In the genomic region with DNA sequence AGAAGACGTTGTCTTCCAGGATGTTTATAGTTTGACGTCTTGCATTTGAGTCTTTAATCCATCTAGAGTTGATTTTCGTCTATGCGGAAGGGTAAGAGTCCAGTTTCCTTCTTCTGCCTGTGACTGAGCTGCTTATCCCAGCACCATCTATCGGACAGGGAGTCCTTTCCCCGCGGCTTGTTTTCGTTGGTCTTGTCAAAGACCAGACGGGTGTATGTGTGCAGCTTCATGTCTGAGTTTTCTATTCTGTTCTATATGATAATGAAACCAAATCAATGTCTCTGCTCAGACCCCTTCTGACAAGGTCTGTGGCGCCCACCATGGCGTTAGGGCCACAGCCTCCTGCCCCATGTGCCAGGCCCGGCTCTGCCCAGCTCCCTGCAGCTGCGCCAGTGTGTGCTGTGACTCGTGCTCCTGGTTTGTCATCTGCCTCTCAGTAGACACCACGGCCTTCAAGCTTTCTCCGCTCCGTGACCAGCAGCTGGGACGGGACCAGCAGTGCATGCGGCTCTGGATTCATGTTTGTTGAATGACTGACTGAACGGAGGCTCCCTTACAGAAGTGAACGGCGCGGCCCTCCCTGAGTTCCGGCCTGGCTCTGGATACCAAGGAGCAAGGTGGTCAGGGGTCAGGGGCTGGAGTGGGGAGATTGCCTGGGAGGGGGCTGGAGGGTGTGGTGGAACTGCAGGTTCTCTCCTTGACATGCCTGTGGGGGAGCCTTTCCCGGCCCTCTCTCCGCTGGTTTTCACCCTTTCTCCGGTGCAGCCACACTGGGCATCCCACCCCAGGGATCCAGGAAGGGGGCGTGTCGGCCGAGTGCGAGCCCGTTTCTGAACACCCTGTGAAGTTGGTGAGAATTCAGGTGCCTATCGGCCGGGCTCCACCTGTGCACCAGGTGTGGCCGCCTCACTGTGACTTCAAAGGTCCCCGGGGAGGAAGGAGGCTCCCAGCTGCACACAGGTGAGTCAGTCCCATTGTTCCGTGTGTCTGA, we compare ENCODE assay signal across 16 cellular contexts. TPM values are rescaled to one million over a fixed set of nuclear protein-coding genes. Genes with fewer than 3 reads are reported as not detected.
DNase-seq lines count a peak whose midpoint lies in the region; FAIRE-seq and TF ChIP-seq lines count a peak whose summit lies in the region.
"Had no signal": no experiment of that assay in that cellular context is flagged by ENCODE, and none has a peak within 500 bp of the region (broad histone marks: within the 10 kb centered on the region; RNA-seq: fewer than 3 reads in every experiment).

No MANE protein-coding gene starts in this region.

- no peaks in the 10 kb centered on the region for H3K79me2 ChIP-seq in H1 (ENCODE audit: control insufficient read depth in 1 of 2, insufficient read depth in 2 of 2, low read length in 2 of 2)

- CTCF ChIA-PET in H1 (lab: Charles Lee; ENCODE audit: partially characterized antibody), result interaction anchor here (1.1 to 1.4 kb wide), 2 partner anchors 12 to 284 kb away, joined by 3 to 4 read pairs; no protein-coding TSS in a partner anchor

- H3K4ac ChIP-seq in H1 (replicated peaks; ENCODE audit: insufficient read length, low read depth, low read length), result no peak overlapping the region

- H3K36me3 ChIP-seq in H1 (ENCODE audit: control insufficient read depth in 2 of 4, insufficient read depth in 4 of 4, low read length in 3 of 4), result no peaks in the 10 kb centered on the region

- DNase-seq in activated effector memory CD4-positive, alpha-beta T cell treated with anti-CD3 and anti-CD28 coated beads, Interleukin-2, amount 50 U/mL, for 16 hours, result peak; percentile 57
- DNase-seq in activated effector memory CD4-positive, alpha-beta T cell treated with Interleukin-2 at 50 U/mL for 16 hours, result no peak
- DNase-seq in NCI-H2171 treated with DMSO at 0.1 percent for 48 hours (lab: John Stamatoyannopoulos, UW), result peak; percentile 56
- no peak for DNase-seq in H1 (ENCODE audit: low read depth in 1 of 2, low spot score in 2 of 2)
- DNase-seq in stimulated activated CD8-positive, alpha-beta memory T cell treated with anti-CD3 and anti-CD28 coated beads, Interleukin-4, amount 100 ng/mL, for 48 hours, result peak; percentile 14
- no peak for DNase-seq in stimulated activated CD4-positive, alpha-beta T cell treated with anti-CD3 and anti-CD28 coated beads, Interleukin-1b, Interleukin-23, amount 100 ng/mL, for 48 hours
- DNase-seq in NCI-H1105 (lab: John Stamatoyannopoulos, UW), result no peak
- no peak for DNase-seq in stimulated activated CD4-positive, alpha-beta T cell treated with anti-CD3 and anti-CD28 coated beads, Interleukin-2, amount 100 ng/mL, for 24 hours
- DNase-seq: activated CD4-positive, alpha-beta T cell treated with anti-CD3 and anti-CD28 coated beads, Interleukin-2, amount 10 ng/mL, durations not matched to agents 24 days and 14 days; activated naive CD4-positive, alpha-beta T cell treated with anti-CD3 and anti-CD28 coated beads, Interleukin-2, amount 10 ng/mL, durations not matched to agents 7 days and 5 days; KG1; NCI-H1436; NCI-H82; nephron progenitor cell; stimulated activated CD4-positive, alpha-beta T cell treated with anti-CD3 and anti-CD28 coated beads, Interleukin-15, amount 100 ng/mL, for 24 hours had no signal

- H3K4me1 ChIP-seq in H1 (replicated peaks in 1 of 4; ENCODE audit: control insufficient read depth in 3 of 4, insufficient read depth in 4 of 4, low read length in 3 of 4), result no peaks in the 10 kb centered on the region

- no peak overlapping the region for H2BK12ac ChIP-seq in H1 (ENCODE audit: low read depth, low read length)

- no peak overlapping the region for H2BK120ac ChIP-seq in H1 (replicated peaks; ENCODE audit: low read depth, low read length)

- no peak overlapping the region for H3K4me2 ChIP-seq in H1 (ENCODE audit: insufficient read depth in 1 of 2, low read depth in 2 of 2, low read length in 2 of 2)

- H3K56ac ChIP-seq in H1 (replicated peaks; ENCODE audit: insufficient read length, low read depth, low read length), result no peak overlapping the region

- no peak overlapping the region for H3K27ac ChIP-seq in H1 (ENCODE audit: low read depth, low read length)

- H3K9me3 ChIP-seq in H1 (ENCODE audit: insufficient read depth in 2 of 2, low read depth in 1 of 2, low read length in 1 of 2), result no peaks in the 10 kb centered on the region

- H3K27me3 ChIP-seq in H1 (replicated peaks in 1 of 4; ENCODE audit: control insufficient read depth in 3 of 4, extremely low read depth in 1 of 4, insufficient read depth in 3 of 4, low read length in 3 of 4), result peaks cover 0 to 4% (median 0%) of the 10 kb centered on the region in 4 experiments; a peak in 3 of 7 replicates

- no peaks in the 10 kb centered on the region for H3K79me1 ChIP-seq in H1 (ENCODE audit: low read depth, low read length)

- H4K20me1 ChIP-seq in H1 (replicated peaks in 1 of 2; ENCODE audit: control insufficient read depth in 1 of 2, insufficient read depth in 2 of 2, low read length in 2 of 2), result no peaks in the 10 kb centered on the region

- H3K18ac ChIP-seq in H1 (ENCODE audit: extremely low read depth, low read length), result no peak overlapping the region

- no peak overlapping the region for H3K9ac ChIP-seq in H1 (replicated peaks in 1 of 4; ENCODE audit: extremely low read depth in 1 of 4, low read depth in 3 of 4, low read length in 3 of 4)

- H4K5ac ChIP-seq in H1 (ENCODE audit: insufficient read length, low read depth, low read length), result no peak overlapping the region

- H2BK15ac ChIP-seq in H1 (ENCODE audit: low read length), result no peak overlapping the region

- H2BK5ac ChIP-seq in H1 (ENCODE audit: low read depth, low read length), result no peak overlapping the region

- 90% methylated on average over 30 of the region's 37 CpGs; no CpG with 5 or more reads in 1 of the 2 experiments for WGBS in H1 (ENCODE audit: extremely low coverage in 1 of 2, insufficient coverage in 1 of 2, insufficient read length in 1 of 2, insufficient replicate concordance in 2 of 2, low coverage in 1 of 2, low lambda C conversion rate in 2 of 2, missing lambda C conversion rate in 1 of 2), 2 experiments

- TF ChIP-seq EP300 in H1 (IDR thresholded peaks at IDR 0.05; ENCODE audit: borderline replicate concordance in 1 of 2, low read depth in 2 of 2, low read length in 2 of 2), result no peak

- no peak overlapping the region for H3K14ac ChIP-seq in H1 (ENCODE audit: insufficient read length)

- H4K91ac ChIP-seq in H1 (replicated peaks; ENCODE audit: insufficient read length, low read length), result no peak overlapping the region

- POLR2A ChIA-PET in H1 (lab: Charles Lee; ENCODE audit: partially characterized antibody), result interaction anchor here (1.2 kb wide), 1 partner anchor 12 kb away, joined by 3 read pairs; the partner anchor contains the start of gene CEP72

- H2BK20ac ChIP-seq in H1 (ENCODE audit: low read length), result no peak overlapping the region

- no peak overlapping the region for H3K23ac ChIP-seq in H1 (ENCODE audit: insufficient read length)

- no peak for TF ChIP-seq RAD21 in H1 (IDR thresholded peaks at IDR 0.05 in 1 of 2, conservative IDR thresholded peaks at IDR 0.05 in 1 of 2; ENCODE audit: low read depth in 2 of 2, low read length in 2 of 2)

- no peak overlapping the region for H3K4me3 ChIP-seq in H1 (ENCODE audit: extremely low read depth in 1 of 4, insufficient read depth in 2 of 4, low read depth in 3 of 4, low read length in 4 of 4)

- H2AFZ ChIP-seq in H1 (ENCODE audit: low read length), result no peak overlapping the region

- no peak overlapping the region for H2AK5ac ChIP-seq in H1 (ENCODE audit: low read depth, low read length)

- H3K23me2 ChIP-seq in H1 (ENCODE audit: low read depth, low read length), result no peaks in the 10 kb centered on the region

- no peak for FAIRE-seq in H1 (lab: Jason Lieb, UNC)
- FAIRE-seq: GM18507 had no signal

- TF ChIP-seq CTCF in H1 (IDR thresholded peaks at IDR 0.05; ENCODE audit: control extremely low read depth in 1 of 3, insufficient read depth in 1 of 3, low read depth in 1 of 3, low read length in 3 of 3), result no peak

- H4K8ac ChIP-seq in H1 (ENCODE audit: extremely low read depth, insufficient read depth, low read length), result peak overlapping the region; percentile 36; the same call in 1 of the 2 replicates

- TF ChIP-seq POLR2A in H1 (IDR thresholded peaks at IDR 0.05; ENCODE audit: control extremely low read depth in 1 of 2, low read depth in 2 of 2, low read length in 2 of 2), result no peak

TF ChIP-seq in H1, 55 proteins besides CTCF, POLR2A, EP300 and RAD21 (continues in another document):
- TF ChIP-seq GABPA (IDR thresholded peaks at IDR 0.05; ENCODE audit: borderline replicate concordance, insufficient read depth, low read length) (no peak), ASH2L (IDR thresholded peaks at IDR 0.05; ENCODE audit: low read length) (no peak), YY1 (IDR thresholded peaks at IDR 0.05; ENCODE audit: low read depth, low read length) (no peak), CREB1 (IDR thresholded peaks at IDR 0.05) (no peak)

RNA-seq across cellular contexts. Expression of gene CEP72, which starts 11.3 kb away (rescaled TPM):
- total RNA-seq in H1 (2021; fragmentation: NEBNext Ultra II Directional; extraction: Animal tissue kit (Norgen Biotek cat#: 25700)), result 18.9 and 19.6 TPM in 2 replicates
- 13.1 and 13.2 TPM in 2 replicates for polyA plus RNA-seq in H1 (2011; rRNA removed)
- 14.2 TPM for polyA plus RNA-seq in H1 (2011; cell fraction: cytosol; rRNA removed)
- polyA plus RNA-seq in H1 (2011; cell fraction: nucleus; rRNA removed), result 25.1 TPM
- polyA plus RNA-seq in H1 (2012, experiment 1 of 2), result 10.9 to 14.7 TPM (median 13.0 TPM) in 4 replicates
- polyA plus RNA-seq in H1 (2012, experiment 2 of 2), result 6.4 TPM
- polyA plus RNA-seq in H1 (2013, experiment 1 of 2), result 5.8 TPM
- 5.2 TPM for polyA plus RNA-seq in H1 (2013, experiment 2 of 2)
- polyA minus RNA-seq in H1 (2011; rRNA and poly(A)+ RNA removed), result 26.8 and 27.2 TPM in 2 replicates
- polyA minus RNA-seq in H1 (2011; cell fraction: cytosol; rRNA and poly(A)+ RNA removed), result 17.0 TPM
- 38.5 TPM for polyA minus RNA-seq in H1 (2011; cell fraction: nucleus; rRNA and poly(A)+ RNA removed)

Comparison
In these comparisons a context has a peak if more than half of its experiments do, and no peak if none do; other contexts are left out.
1. DNase-seq: peak in activated effector memory CD4-positive, alpha-beta T cell treated with anti-CD3 and anti-CD28 coated beads, Interleukin-2, amount 50 U/mL, for 16 hours (single experiment), NCI-H2171 treated with DMSO at 0.1 percent for 48 hours (single experiment) and stimulated activated CD8-positive, alpha-beta memory T cell treated with anti-CD3 and anti-CD28 coated beads, Interleukin-4, amount 100 ng/mL, for 48 hours (single experiment); none in activated effector memory CD4-positive, alpha-beta T cell treated with Interleukin-2 at 50 U/mL for 16 hours (single experiment), H1 (0 of 2), stimulated activated CD4-positive, alpha-beta T cell treated with anti-CD3 and anti-CD28 coated beads, Interleukin-1b, Interleukin-23, amount 100 ng/mL, for 48 hours (single experiment), NCI-H1105 (single experiment) and stimulated activated CD4-positive, alpha-beta T cell treated with anti-CD3 and anti-CD28 coated beads, Interleukin-2, amount 100 ng/mL, for 24 hours (0 of 2).